ENCODE assay signal across 9 cellular contexts in the genomic region with DNA sequence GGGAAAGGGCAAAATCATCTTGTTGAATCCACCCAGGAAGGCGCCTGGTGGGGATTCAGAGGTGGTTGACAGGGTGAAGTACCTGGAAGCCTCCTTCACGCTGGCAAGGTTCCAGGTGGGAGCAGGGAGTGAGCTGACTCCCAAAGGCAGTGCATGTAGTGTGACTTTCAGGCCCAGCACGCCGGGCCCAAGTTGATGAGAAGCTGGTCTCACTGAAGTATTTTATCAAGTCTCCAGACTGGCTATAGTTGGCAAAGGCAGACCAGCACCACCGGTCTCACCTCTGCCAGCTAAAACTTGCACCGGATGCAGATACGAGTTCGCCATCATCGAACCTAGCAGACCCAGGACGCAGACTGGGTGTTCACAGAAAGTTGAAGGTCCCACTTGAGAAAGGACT. TPM values are rescaled to one million over a fixed set of nuclear protein-coding genes. Genes with fewer than 3 reads are reported as not detected.
A peak's percentile ranks its signal among the peaks of the same experiment; 100 is the strongest.
DNase-seq lines count a peak whose midpoint lies in the region; ATAC-seq and TF ChIP-seq lines count a peak whose summit lies in the region.
"Had no signal": no experiment of that assay in that cellular context is flagged by ENCODE, and none has a peak within 500 bp of the region (broad histone marks: within the 10 kb centered on the region; RNA-seq: fewer than 3 reads in every experiment).

No MANE protein-coding gene starts in this region.

- no peak for ATAC-seq in stimulated activated effector memory CD8-positive, alpha-beta T cell treated with anti-CD3 and anti-CD28 coated beads, Interleukin-12 subunit alpha, Interleukin-12 subunit beta, amount 100 ng/mL, for 72 hours
- no peak for ATAC-seq in GM21423 (IDR thresholded peaks at IDR 0.05; ENCODE audit: unreplicated experiment)

- H3K4me1 Mint-ChIP-seq in activated naive CD8-positive, alpha-beta T cell (ENCODE audit: low read depth): peaks cover 21% of the 10 kb centered on the region
- peaks cover 23% of the 10 kb centered on the region for H3K4me1 Mint-ChIP-seq in activated naive CD8-positive, alpha-beta T cell treated with anti-CD3 and anti-CD28 coated beads for 36 hours
- no peaks in the 10 kb centered on the region for H3K4me1 Mint-ChIP-seq in brain
- peaks cover 33% of the 10 kb centered on the region for H3K4me1 Mint-ChIP-seq in stimulated activated effector memory CD8-positive, alpha-beta T cell treated with anti-CD3 and anti-CD28 coated beads, Interleukin-12 subunit alpha, Interleukin-12 subunit beta, amount 100 ng/mL, for 72 hours

- no peak for DNase-seq in activated naive CD8-positive, alpha-beta T cell treated with anti-CD3 and anti-CD28 coated beads for 36 hours
- no peak for DNase-seq in stimulated activated effector memory CD8-positive, alpha-beta T cell treated with anti-CD3 and anti-CD28 coated beads, Interleukin-12 subunit alpha, Interleukin-12 subunit beta, amount 100 ng/mL, for 72 hours (ENCODE audit: low spot score in 2 of 2)
- no peak for DNase-seq in NCI-H774 (lab: John Stamatoyannopoulos, UW)
- DNase-seq: esophagus squamous epithelium, NCI-H510A treated with DMSO at 0.1 percent for 48 hours, trophoblast cell had no signal

- no peak overlapping the region for H3K4me3 Mint-ChIP-seq in activated naive CD8-positive, alpha-beta T cell
- no peak overlapping the region for H3K4me3 Mint-ChIP-seq in activated naive CD8-positive, alpha-beta T cell treated with anti-CD3 and anti-CD28 coated beads for 36 hours
- no peak overlapping the region for H3K4me3 Mint-ChIP-seq in brain
- no peak overlapping the region for H3K4me3 Mint-ChIP-seq in stimulated activated effector memory CD8-positive, alpha-beta T cell treated with anti-CD3 and anti-CD28 coated beads, Interleukin-12 subunit alpha, Interleukin-12 subunit beta, amount 100 ng/mL, for 72 hours

- no peaks in the 10 kb centered on the region for H3K9me3 Mint-ChIP-seq in activated naive CD8-positive, alpha-beta T cell (ENCODE audit: low read depth)
- H3K9me3 Mint-ChIP-seq in activated naive CD8-positive, alpha-beta T cell treated with anti-CD3 and anti-CD28 coated beads for 36 hours: no peaks in the 10 kb centered on the region
- H3K9me3 Mint-ChIP-seq in brain: no peaks in the 10 kb centered on the region
- H3K9me3 Mint-ChIP-seq in stimulated activated effector memory CD8-positive, alpha-beta T cell treated with anti-CD3 and anti-CD28 coated beads, Interleukin-12 subunit alpha, Interleukin-12 subunit beta, amount 100 ng/mL, for 72 hours: no peaks in the 10 kb centered on the region

- peak overlapping the region; percentile 41 for H3K27ac Mint-ChIP-seq in activated naive CD8-positive, alpha-beta T cell
- H3K27ac Mint-ChIP-seq in activated naive CD8-positive, alpha-beta T cell treated with anti-CD3 and anti-CD28 coated beads for 36 hours: no peak overlapping the region
- peak overlapping the region in 3 of 5 experiments; percentile 38 to 93 (median 39) for H3K27ac Mint-ChIP-seq in brain
- peak overlapping the region; percentile 85 for H3K27ac Mint-ChIP-seq in stimulated activated effector memory CD8-positive, alpha-beta T cell treated with anti-CD3 and anti-CD28 coated beads, Interleukin-12 subunit alpha, Interleukin-12 subunit beta, amount 100 ng/mL, for 72 hours

- no peak for TF ChIP-seq CTCF in brain (conservative IDR thresholded peaks at IDR 0.05)

- peaks cover 8% of the 10 kb centered on the region for H3K36me3 Mint-ChIP-seq in activated naive CD8-positive, alpha-beta T cell
- peaks cover 44% of the 10 kb centered on the region for H3K36me3 Mint-ChIP-seq in activated naive CD8-positive, alpha-beta T cell treated with anti-CD3 and anti-CD28 coated beads for 36 hours
- peaks cover 54% of the 10 kb centered on the region for H3K36me3 Mint-ChIP-seq in brain
- peaks cover 100% of the 10 kb centered on the region for H3K36me3 Mint-ChIP-seq in stimulated activated effector memory CD8-positive, alpha-beta T cell treated with anti-CD3 and anti-CD28 coated beads, Interleukin-12 subunit alpha, Interleukin-12 subunit beta, amount 100 ng/mL, for 72 hours

- H3K27me3 Mint-ChIP-seq in activated naive CD8-positive, alpha-beta T cell: no peaks in the 10 kb centered on the region
- no peaks in the 10 kb centered on the region for H3K27me3 Mint-ChIP-seq in activated naive CD8-positive, alpha-beta T cell treated with anti-CD3 and anti-CD28 coated beads for 36 hours
- no peaks in the 10 kb centered on the region for H3K27me3 Mint-ChIP-seq in brain

RNA-seq across cellular contexts. Expression of a gene that starts 16.5 kb away (rescaled TPM):
- 10 to 100 TPM; 80.5 to 84.6 TPM for total RNA-seq in activated naive CD8-positive, alpha-beta T cell treated with anti-CD3 and anti-CD28 coated beads for 36 hours
- polyA plus RNA-seq in brain (ENCODE audit: insufficient read depth, low read depth, low replicate concordance): 40.7 TPM

RNA-seq across cellular contexts. Expression of a gene that starts 17.1 kb away (rescaled TPM):
- total RNA-seq in activated naive CD8-positive, alpha-beta T cell treated with anti-CD3 and anti-CD28 coated beads for 36 hours: 100 to 1,000 TPM; 113 to 116 TPM
- polyA plus RNA-seq in brain (ENCODE audit: insufficient read depth, low read depth, low replicate concordance): 127 TPM

RNA-seq across cellular contexts. Expression of a gene that starts 26.1 kb away (rescaled TPM):
- 1 to 10 TPM; 8.5 to 8.6 TPM for total RNA-seq in activated naive CD8-positive, alpha-beta T cell treated with anti-CD3 and anti-CD28 coated beads for 36 hours
- polyA plus RNA-seq in brain (ENCODE audit: insufficient read depth, low read depth, low replicate concordance): 46.9 TPM

RNA-seq across cellular contexts. Expression of a gene that starts 29.3 kb away (rescaled TPM):
- total RNA-seq in activated naive CD8-positive, alpha-beta T cell treated with anti-CD3 and anti-CD28 coated beads for 36 hours: 100 to 1,000 TPM; 122 TPM
- 100 TPM for polyA plus RNA-seq in brain (ENCODE audit: insufficient read depth, low read depth, low replicate concordance)

RNA-seq across cellular contexts. Expression of a gene that starts 43.5 kb away (rescaled TPM):
- 10 to 100 TPM; 32.7 to 34.4 TPM for total RNA-seq in activated naive CD8-positive, alpha-beta T cell treated with anti-CD3 and anti-CD28 coated beads for 36 hours
- 39.4 TPM for polyA plus RNA-seq in brain (ENCODE audit: insufficient read depth, low read depth, low replicate concordance)
